ENCODE assay signal across 20 cellular contexts in genomic region chr17:17216776-17217175, GRCh38. TPM values are rescaled to one million over a fixed set of nuclear protein-coding genes. Genes with fewer than 3 reads are reported as not detected.
DNase-seq lines count a peak whose midpoint lies in the region; ATAC-seq and TF ChIP-seq lines count a peak whose summit lies in the region.
"Had no signal": no experiment of that assay in that cellular context is flagged by ENCODE, and none has a peak within 500 bp of the region (broad histone marks: within the 10 kb centered on the region; RNA-seq: fewer than 3 reads in every experiment).

No MANE protein-coding gene starts in this region.

- in situ Hi-C loops in GM13976 (cut with MboI; ENCODE audit: low sequenced_read_pairs, unreplicated experiment) = no loop called here

- H3K23me2 ChIP-seq in H9 (ENCODE audit: insufficient read length, low read depth, low read length, poor library complexity, severe bottlenecking) = no peaks in the 10 kb centered on the region

- H4K20me1 ChIP-seq in DOHH2 (ENCODE audit: control insufficient read depth, insufficient read depth, low read depth, low read length) = no peaks in the 10 kb centered on the region
- no peaks in the 10 kb centered on the region for H4K20me1 ChIP-seq in H9 (ENCODE audit: control insufficient read depth, insufficient read depth, insufficient read length)
- H4K20me1 ChIP-seq in neural progenitor cell (ENCODE audit: low read depth) = no peaks in the 10 kb centered on the region

- no peak overlapping the region for H3K27ac ChIP-seq in DOHH2 (ENCODE audit: low read depth, low read length)
- no peak overlapping the region for H3K27ac ChIP-seq in H9 (ENCODE audit: insufficient read length, low read depth, low read length)
- H3K27ac ChIP-seq in WERI-Rb-1 = no peak overlapping the region
- H3K27ac ChIP-seq in neural progenitor cell = no peak overlapping the region
- no peak overlapping the region for H3K27ac ChIP-seq in SJCRH30
- H3K27ac ChIP-seq: esophagus muscularis mucosa, gastroesophageal sphincter had no signal

- no peaks in the 10 kb centered on the region for H3K27me3 ChIP-seq in DOHH2 (ENCODE audit: control insufficient read depth, low read length)
- H3K27me3 ChIP-seq in H9 (ENCODE audit: insufficient read depth, low read length) = no peaks in the 10 kb centered on the region
- H3K27me3 ChIP-seq in WERI-Rb-1 (ENCODE audit: insufficient read depth, low read depth, severe bottlenecking) = no peaks in the 10 kb centered on the region
- H3K27me3 ChIP-seq in neural progenitor cell = no peaks in the 10 kb centered on the region
- no peaks in the 10 kb centered on the region for H3K27me3 ChIP-seq in SJCRH30
- H3K27me3 ChIP-seq: esophagus muscularis mucosa, gastroesophageal sphincter had no signal

- no peaks in the 10 kb centered on the region for H3K79me1 ChIP-seq in H9 (ENCODE audit: insufficient read depth, low read depth, low read length, poor library complexity, severe bottlenecking)

- H3K36me3 ChIP-seq in DOHH2 (ENCODE audit: control insufficient read depth, low read length) (peaks cover 9% of the 10 kb centered on the region; the same call in 1 of the 2 replicates), WERI-Rb-1 (peaks cover 85% of the 10 kb centered on the region), neural progenitor cell (no peaks in the 10 kb centered on the region), SJCRH30 (peaks cover 93% of the 10 kb centered on the region)

- no peak overlapping the region for H3K4me2 ChIP-seq in DOHH2 (ENCODE audit: low read length)
- no peak overlapping the region for H3K4me2 ChIP-seq in H9 (ENCODE audit: insufficient read depth, insufficient read length, low read length)
- H3K4me2 ChIP-seq in neural progenitor cell = no peak overlapping the region

- H3K4me1 Mint-ChIP-seq in H9 = peaks cover 0 to 6% of the 10 kb centered on the region in 2 experiments; a peak in 2 of 4 replicates
- H3K4me1 Mint-ChIP-seq in neural progenitor cell = no peaks in the 10 kb centered on the region

- H3K4me3 ChIP-seq in DOHH2 (ENCODE audit: low read length) = no peak overlapping the region
- no peak overlapping the region for H3K4me3 ChIP-seq in WERI-Rb-1 (ENCODE audit: low read depth, low read length)
- H3K4me3 ChIP-seq in neural progenitor cell = no peak overlapping the region
- H3K4me3 ChIP-seq in SJCRH30 = no peak overlapping the region
- H3K4me3 ChIP-seq: esophagus muscularis mucosa, gastroesophageal sphincter had no signal

- H3K36me3 Mint-ChIP-seq in H9 (ENCODE audit: insufficient read depth in 1 of 3, low read depth in 3 of 3) (peaks cover 35 to 82% (median 70%) of the 10 kb centered on the region in 3 experiments), neural progenitor cell (peaks cover 23% of the 10 kb centered on the region)

- ATAC-seq in HG03378 (IDR thresholded peaks at IDR 0.05; ENCODE audit: unreplicated experiment) (no peak), GM19395 (IDR thresholded peaks at IDR 0.05; ENCODE audit: unreplicated experiment) (no peak)
- ATAC-seq: gastroesophageal sphincter had no signal

- H2BK12ac ChIP-seq in H9 (ENCODE audit: insufficient read length, low read depth, low read length) = no peak overlapping the region

- no peak overlapping the region for H4K91ac ChIP-seq in H9 (ENCODE audit: insufficient read length, low read depth, low read length)

- no peaks in the 10 kb centered on the region for H3K9me3 Mint-ChIP-seq in H9
- no peaks in the 10 kb centered on the region for H3K9me3 Mint-ChIP-seq in neural progenitor cell

- no peaks in the 10 kb centered on the region for H3K9me2 ChIP-seq in DOHH2 (replicated peaks; ENCODE audit: control insufficient read depth, low read length)

- no peak overlapping the region for H4K5ac ChIP-seq in H9 (ENCODE audit: insufficient read length, low read depth, low read length)

- H3K4me1 ChIP-seq in DOHH2 (ENCODE audit: control insufficient read depth, low read length) (no peaks in the 10 kb centered on the region), H9 (ENCODE audit: insufficient read depth, low read length) (no peaks in the 10 kb centered on the region), neural progenitor cell (no peaks in the 10 kb centered on the region), SJCRH30 (no peaks in the 10 kb centered on the region)
- H3K4me1 ChIP-seq: gastroesophageal sphincter had no signal

- no peak overlapping the region for H3K14ac ChIP-seq in H9 (ENCODE audit: insufficient read depth, low read length)

- peak; percentile 9 for TF ChIP-seq CTCF in DOHH2 (IDR thresholded peaks at IDR 0.05; ENCODE audit: low read depth, low read length, poor library complexity, severe bottlenecking)
- peak; percentile 34; the same call in 1 of the 3 replicates for TF ChIP-seq CTCF in H9 (conservative IDR thresholded peaks at IDR 0.05)
- TF ChIP-seq CTCF in WERI-Rb-1 (IDR thresholded peaks at IDR 0.05; ENCODE audit: low read depth, low read length) = peak; percentile 23; the same call in 1 of the 2 replicates
- no peak for TF ChIP-seq CTCF in neural progenitor cell (IDR thresholded peaks at IDR 0.05)
- TF ChIP-seq CTCF in GM13976 (IDR thresholded peaks at IDR 0.05; ENCODE audit: borderline replicate concordance, control extremely low read depth, extremely low read depth, insufficient read depth, missing control alignments) = no peak

- H4K8ac ChIP-seq in H9 (replicated peaks; ENCODE audit: insufficient read length, low read depth, low read length) = no peak overlapping the region

- H2AFZ ChIP-seq in H9 (ENCODE audit: low read length) = no peak overlapping the region
- H2AFZ ChIP-seq in neural progenitor cell (replicated peaks) = no peak overlapping the region

- H2BK20ac ChIP-seq in H9 (ENCODE audit: low read depth, low read length, poor library complexity, severe bottlenecking) = no peak overlapping the region

- no peak overlapping the region for H3K4me3 Mint-ChIP-seq in H9
- H3K4me3 Mint-ChIP-seq in neural progenitor cell = no peak overlapping the region

- H3K18ac ChIP-seq in H9 (ENCODE audit: insufficient read length, low read depth, low read length) = no peak overlapping the region

- H3K79me2 ChIP-seq in DOHH2 (ENCODE audit: control insufficient read depth, low read length) (no peaks in the 10 kb centered on the region), H9 (ENCODE audit: insufficient read depth, low read length) (no peaks in the 10 kb centered on the region), neural progenitor cell (ENCODE audit: low read depth) (no peaks in the 10 kb centered on the region)

- DNase-seq in H9 (peak; percentile 37), WERI-Rb-1 (no peak), neural progenitor cell (ENCODE audit: low spot score) (no peak), SJCRH30 (no peak), GM13976 (ENCODE audit: low spot score) (no peak)
- DNase-seq: activated CD4-positive, alpha-beta T cell treated with anti-CD3 and anti-CD28 coated beads, Interleukin-2, amount 50 U/mL, for 1 hour; activated naive CD4-positive, alpha-beta T cell; amygdala; Calu3; effector CD4-positive, alpha-beta T cell; kidney glomerular epithelial cell; NCI-H187 treated with DMSO at 0.1 percent for 48 hours; NCI-H446; nucleus accumbens had no signal

- H2AK5ac ChIP-seq in H9 (ENCODE audit: insufficient read length, low read length) = no peak overlapping the region

- H3K23ac ChIP-seq in H9 (ENCODE audit: insufficient read length, low read depth, low read length) = no peak overlapping the region

- H3K27me3 Mint-ChIP-seq in H9 (ENCODE audit: low read depth) (no peaks in the 10 kb centered on the region), neural progenitor cell (ENCODE audit: insufficient read depth, low read depth) (peaks cover 2% of the 10 kb centered on the region)

- no peak overlapping the region for H2BK120ac ChIP-seq in H9 (ENCODE audit: low read depth, low read length, poor library complexity, severe bottlenecking)

- no peaks in the 10 kb centered on the region for H3F3A ChIP-seq in DOHH2 (ENCODE audit: control insufficient read depth, insufficient read depth)
- H3F3A ChIP-seq in neural progenitor cell (ENCODE audit: low read depth) = no peaks in the 10 kb centered on the region

- H2BK15ac ChIP-seq in H9 (ENCODE audit: low read depth, low read length) = no peak overlapping the region

- H3K4ac ChIP-seq in H9 (ENCODE audit: low read depth, low read length) = no peak overlapping the region

- H3K27ac Mint-ChIP-seq in H9 = no peak overlapping the region
- H3K27ac Mint-ChIP-seq in neural progenitor cell = peak overlapping the region; percentile 2

- no peak overlapping the region for H3T11ph ChIP-seq in H9 (ENCODE audit: low read length)

- WGBS in H9 (ENCODE audit: extremely low coverage, insufficient read length, low lambda C conversion rate) = no CpG with 5 or more reads among the region's 16 CpGs

- H3K9me3 ChIP-seq in DOHH2 (ENCODE audit: control insufficient read depth, insufficient read depth, low read length) (no peaks in the 10 kb centered on the region), H9 (ENCODE audit: control insufficient read depth, low read depth, low read length) (no peaks in the 10 kb centered on the region), WERI-Rb-1 (ENCODE audit: severe bottlenecking) (no peaks in the 10 kb centered on the region), neural progenitor cell (ENCODE audit: low read depth) (no peaks in the 10 kb centered on the region), SJCRH30 (replicated peaks) (no peaks in the 10 kb centered on the region)
- H3K9me3 ChIP-seq: esophagus muscularis mucosa, gastroesophageal sphincter had no signal

- H3K56ac ChIP-seq in H9 (ENCODE audit: insufficient read length, low read depth, low read length) = no peak overlapping the region

- no peak overlapping the region for H2BK5ac ChIP-seq in H9 (ENCODE audit: insufficient read length, low read length)

- H3K9ac ChIP-seq in H9 (ENCODE audit: extremely low read depth, insufficient read length, low read length) (no peak overlapping the region), neural progenitor cell (no peak overlapping the region)

RNA-seq across cellular contexts. Expression of gene PLD6, which starts 10.6 kb away (rescaled TPM):
- total RNA-seq in H9 (2021) (0.09 TPM in 1 of 2 replicates, not detected in the other), neural progenitor cell (ENCODE audit: low replicate concordance) (0.22 and 1.2 TPM in 2 replicates)
- total RNA-seq in SJCRH30 (2014; rRNA removed; shearing (Covaris generic)) = 26.0 and 26.2 TPM in 2 replicates
- total RNA-seq: HT1080 had no signal

RNA-seq across cellular contexts. Expression of gene FLCN, which starts 20.2 kb away (rescaled TPM):
- total RNA-seq in H9 (2021) = 32.3 and 33.3 TPM in 2 replicates
- total RNA-seq in neural progenitor cell (ENCODE audit: low replicate concordance) = 16.3 and 30.1 TPM in 2 replicates
- total RNA-seq in SJCRH30 (2014; rRNA removed; shearing (Covaris generic)) = 110 and 121 TPM in 2 replicates

Comparison
In these comparisons a context has a peak if more than half of its experiments do, and no peak if none do; other contexts are left out.
1. CTCF ChIP-seq: peak in DOHH2 (single experiment), H9 (single experiment) and WERI-Rb-1 (single experiment); none in neural progenitor cell (single experiment) and GM13976 (single experiment).
2. RNA of gene PLD6, which starts 10.6 kb away (total RNA-seq): 26.0 to 26.2 TPM in SJCRH30; 0.22 to 1.2 TPM in neural progenitor cell and 0.09 TPM in H9; every median in the first group is over 10 times any median in the second.